22 cellular contexts compared by ENCODE assay signal in the genomic region with DNA sequence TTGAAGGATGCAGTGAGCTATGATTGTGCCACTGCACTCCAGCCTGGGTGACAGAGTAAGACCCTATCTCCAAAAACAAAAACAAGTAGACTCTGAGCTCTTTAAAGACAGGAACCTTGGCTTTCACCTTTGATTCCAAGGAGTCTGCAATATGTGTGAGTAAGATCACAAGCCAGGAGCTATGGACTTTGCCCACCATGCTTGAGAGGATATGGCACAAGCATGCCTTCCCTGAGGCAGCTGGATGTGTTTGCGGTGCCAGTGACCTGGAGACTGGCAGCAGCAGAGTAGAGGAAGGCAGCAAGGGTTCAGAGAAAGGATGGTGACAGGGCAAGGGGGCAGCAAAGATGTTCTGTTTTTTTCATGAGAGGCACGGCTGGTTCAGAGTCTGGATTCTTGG. TPM values are rescaled to one million over a fixed set of nuclear protein-coding genes. Genes with fewer than 3 reads are reported as not detected.
"Had no signal": no experiment of that assay in that cellular context is flagged by ENCODE, and none has a peak within 500 bp of the region (broad histone marks: within the 10 kb centered on the region; RNA-seq: fewer than 3 reads in every experiment).

No MANE protein-coding gene starts in this region.

- H3K36me3 Mint-ChIP-seq: brain, memory B cell had no signal

- H3K27me3 Mint-ChIP-seq: T-helper 17 cell had no signal

- H3K4me3 Mint-ChIP-seq: activated B cell treated with CpG ODN at 0.5 μM for 24 hours; activated CD4-positive, alpha-beta T cell treated with anti-CD3 and anti-CD28 coated beads, Interleukin-2, amount 10 ng/mL, durations not matched to agents 7 days and 5 days; brain; central memory CD8-positive, alpha-beta T cell; dendritic cell treated with granulocyte-macrophage colony-stimulating factor and Interleukin-4, amounts not matched to agents 40 ng/mL and 50 ng/mL, for 4 days; effector memory CD8-positive, alpha-beta T cell; immature natural killer cell; memory B cell; neural crest cell; T-helper 17 cell had no signal

- H3K27ac Mint-ChIP-seq: activated B cell treated with CpG ODN at 0.5 μM for 24 hours; activated CD4-positive, alpha-beta T cell treated with anti-CD3 and anti-CD28 coated beads, Interleukin-2, amount 10 ng/mL, durations not matched to agents 7 days and 5 days; activated T-helper 2 cell treated with anti-CD3 and anti-CD28 coated beads, Interferon-gamma antibody, Interleukin-2, Interleukin-4, amounts not matched to agents 10 μg/mL and 5 μg/mL and 100 μg/mL, durations not matched to agents 14 hours and 24 hours and 36 hours; dendritic cell treated with granulocyte-macrophage colony-stimulating factor and Interleukin-4, amounts not matched to agents 40 ng/mL and 50 ng/mL, for 4 days; immature natural killer cell; memory B cell had no signal

- ATAC-seq: effector memory CD8-positive, alpha-beta T cell; left lung; T-helper 17 cell had no signal

- H3K27ac ChIP-seq: left lung, pancreas, skin epidermis, uterus had no signal

- H3K9me3 ChIP-seq: left lung, pancreas, uterus had no signal

- H3K4me1 Mint-ChIP-seq: activated B cell treated with CpG ODN at 0.5 μM for 24 hours, brain, immature natural killer cell, memory B cell, neural crest cell had no signal

- H3K9me3 Mint-ChIP-seq: activated B cell treated with CpG ODN at 0.5 μM for 24 hours; activated T-helper 2 cell treated with anti-CD3 and anti-CD28 coated beads, Interferon-gamma antibody, Interleukin-2, Interleukin-4, amounts not matched to agents 10 μg/mL and 5 μg/mL and 100 μg/mL, durations not matched to agents 14 hours and 24 hours and 36 hours; central memory CD8-positive, alpha-beta T cell; dendritic cell treated with granulocyte-macrophage colony-stimulating factor and Interleukin-4, amounts not matched to agents 40 ng/mL and 50 ng/mL, for 4 days; effector memory CD8-positive, alpha-beta T cell; immature natural killer cell; memory B cell; neural crest cell had no signal

- H3K27me3 ChIP-seq: left lung, pancreas, uterus had no signal

- DNase-seq: activated B cell treated with CpG ODN at 0.5 μM for 24 hours; activated CD4-positive, alpha-beta T cell treated with anti-CD3 and anti-CD28 coated beads, Interleukin-2, amount 10 ng/mL, durations not matched to agents 7 days and 5 days; activated naive CD4-positive, alpha-beta T cell treated with anti-CD3 and anti-CD28 coated beads, Interleukin-2, amount 50 U/mL, for 16 hours; activated T-cell treated with anti-CD3 and anti-CD28 coated beads for 4 hours; amygdala; effector memory CD8-positive, alpha-beta T cell; erythroblast; immature natural killer cell; left lung; pancreas; retina; T-helper 17 cell; uterus had no signal

RNA-seq across cellular contexts. Expression of gene APOH, which starts 58.7 kb away (rescaled TPM):
- total RNA-seq: activated B cell treated with CpG ODN at 0.5 μM for 24 hours; activated CD4-positive, alpha-beta T cell treated with anti-CD3 and anti-CD28 coated beads, Interleukin-2, amount 10 ng/mL, durations not matched to agents 7 days and 5 days; activated CD8-positive, alpha-beta memory T cell treated with anti-CD3 and anti-CD28 coated beads for 36 hours; activated T-helper 2 cell treated with anti-CD3 and anti-CD28 coated beads, Interferon-gamma antibody, Interleukin-2, Interleukin-4, amounts not matched to agents 10 μg/mL and 5 μg/mL and 100 μg/mL, durations not matched to agents 14 hours and 24 hours and 36 hours; glomerular endothelial cell; neural crest cell; T-helper 17 cell had no signal
